Comparison of ENCODE assay signal across 16 cellular contexts in the genomic region with DNA sequence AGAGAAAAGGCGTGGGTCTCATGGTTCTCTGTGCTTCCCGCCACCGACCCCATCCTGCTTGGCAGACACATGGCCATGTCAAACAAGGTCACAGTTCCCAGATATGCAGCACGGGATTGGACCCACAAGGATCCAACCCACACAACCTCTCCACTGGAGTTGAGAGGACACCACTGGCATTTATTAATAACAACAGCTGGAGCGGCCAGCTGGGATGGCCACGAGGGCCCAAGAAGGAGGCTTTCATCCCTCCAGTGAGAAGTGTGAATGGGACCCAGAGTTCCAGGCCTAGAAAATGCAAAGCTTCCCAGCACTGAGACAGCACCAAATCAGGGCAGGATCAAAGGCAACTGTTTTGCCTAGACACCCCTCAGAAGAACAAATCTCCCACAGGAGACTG. TPM values are rescaled to one million over a fixed set of nuclear protein-coding genes. Genes with fewer than 3 reads are reported as not detected.
"Had no signal": no experiment of that assay in that cellular context is flagged by ENCODE, and none has a peak within 500 bp of the region (broad histone marks: within the 10 kb centered on the region; RNA-seq: fewer than 3 reads in every experiment).

No MANE protein-coding gene starts in this region.

- H3K9me3 ChIP-seq: colonic mucosa, pancreas, SK-N-SH had no signal

- H3K27me3 ChIP-seq: colonic mucosa, pancreas had no signal

- H3K36me3 Mint-ChIP-seq: activated naive CD4-positive, alpha-beta T cell treated with anti-CD3 and anti-CD28 coated beads, Interleukin-2, amount 10 ng/mL, durations not matched to agents 7 days and 5 days; T-cell had no signal

- H3K27ac ChIP-seq: colonic mucosa, pancreas, VCaP had no signal

- DNase-seq: activated CD4-positive, alpha-beta T cell treated with anti-CD3 and anti-CD28 coated beads, Interleukin-2, amount 50 U/mL, for 48 hours; activated naive CD4-positive, alpha-beta T cell treated with anti-CD3 and anti-CD28 coated beads, Interleukin-2, amount 10 ng/mL, durations not matched to agents 7 days and 5 days; activated T-cell treated with anti-CD3 and anti-CD28 coated beads, Interleukin-2, amount 50 U/mL, for 1 hour; colonic mucosa; kidney glomerular epithelial cell; mesendoderm; pancreas; retina; SK-N-SH; stimulated activated CD4-positive, alpha-beta T cell treated with anti-CD3 and anti-CD28 coated beads, Interleukin-4, amount 100 ng/mL, for 24 hours; stimulated activated naive CD4-positive, alpha-beta T cell; T-cell had no signal

- H3K27me3 Mint-ChIP-seq: activated naive CD4-positive, alpha-beta T cell treated with anti-CD3 and anti-CD28 coated beads, Interleukin-2, amount 10 ng/mL, durations not matched to agents 7 days and 5 days; T-cell; type B pancreatic cell had no signal

- ATAC-seq: pancreas, T-cell had no signal

- H3K4me1 Mint-ChIP-seq: activated naive CD4-positive, alpha-beta T cell treated with anti-CD3 and anti-CD28 coated beads, Interleukin-2, amount 10 ng/mL, durations not matched to agents 7 days and 5 days; T-cell had no signal

- H3K9me3 Mint-ChIP-seq: activated naive CD4-positive, alpha-beta T cell treated with anti-CD3 and anti-CD28 coated beads, Interleukin-2, amount 10 ng/mL, durations not matched to agents 7 days and 5 days; activated T-helper 2 cell treated with anti-CD3 and anti-CD28 coated beads, Interferon-gamma antibody, Interleukin-2, Interleukin-4, amounts not matched to agents 10 μg/mL and 5 μg/mL and 100 μg/mL, durations not matched to agents 14 hours and 24 hours and 36 hours; nephron had no signal

- H3K9me2 ChIP-seq: SK-N-SH had no signal

- H3K36me3 ChIP-seq: colonic mucosa, pancreas had no signal

- H3K27ac Mint-ChIP-seq: activated naive CD4-positive, alpha-beta T cell treated with anti-CD3 and anti-CD28 coated beads, Interleukin-2, amount 10 ng/mL, durations not matched to agents 7 days and 5 days; activated T-helper 2 cell treated with anti-CD3 and anti-CD28 coated beads, Interferon-gamma antibody, Interleukin-2, Interleukin-4, amounts not matched to agents 10 μg/mL and 5 μg/mL and 100 μg/mL, durations not matched to agents 14 hours and 24 hours and 36 hours; nephron; T-cell; type B pancreatic cell had no signal

- H3K4me2 ChIP-seq: SK-N-SH had no signal

- H3K9ac ChIP-seq: SK-N-SH had no signal

- H3K4me3 ChIP-seq: colonic mucosa, pancreas had no signal

- H3K4me1 ChIP-seq: colonic mucosa, pancreas had no signal

- H3K4me3 Mint-ChIP-seq: activated naive CD4-positive, alpha-beta T cell treated with anti-CD3 and anti-CD28 coated beads, Interleukin-2, amount 10 ng/mL, durations not matched to agents 7 days and 5 days; nephron; T-cell; type B pancreatic cell had no signal

RNA-seq across cellular contexts. Expression of gene FGFR2, which starts 31.5 kb away (rescaled TPM):
- total RNA-seq: activated T-helper 2 cell treated with anti-CD3 and anti-CD28 coated beads, Interferon-gamma antibody, Interleukin-2, Interleukin-4, amounts not matched to agents 10 μg/mL and 5 μg/mL and 100 μg/mL, durations not matched to agents 14 hours and 24 hours and 36 hours had no signal
